Comparison of ENCODE assay signal across 1 cellular context in genomic region chr4:156782491-156782890, GRCh38.
TF ChIP-seq lines count a peak whose summit lies in the region.

No MANE protein-coding gene starts in this region.

TF ChIP-seq in IMR-90, 13 proteins besides CTCF, POLR2A, EP300 and RAD21 (continued from another document):
- TF ChIP-seq SMC3 (IDR thresholded peaks at IDR 0.05; ENCODE audit: low read depth, low read length), result no peak
- TF ChIP-seq RFX5 (IDR thresholded peaks at IDR 0.05; ENCODE audit: low read depth, low read length), result no peak
- TF ChIP-seq MAZ (IDR thresholded peaks at IDR 0.05; ENCODE audit: borderline replicate concordance, low read depth, low read length), result no peak
- TF ChIP-seq MAFK (IDR thresholded peaks at IDR 0.05; ENCODE audit: low read depth, low read length), result no peak
- TF ChIP-seq, protein P1, sequence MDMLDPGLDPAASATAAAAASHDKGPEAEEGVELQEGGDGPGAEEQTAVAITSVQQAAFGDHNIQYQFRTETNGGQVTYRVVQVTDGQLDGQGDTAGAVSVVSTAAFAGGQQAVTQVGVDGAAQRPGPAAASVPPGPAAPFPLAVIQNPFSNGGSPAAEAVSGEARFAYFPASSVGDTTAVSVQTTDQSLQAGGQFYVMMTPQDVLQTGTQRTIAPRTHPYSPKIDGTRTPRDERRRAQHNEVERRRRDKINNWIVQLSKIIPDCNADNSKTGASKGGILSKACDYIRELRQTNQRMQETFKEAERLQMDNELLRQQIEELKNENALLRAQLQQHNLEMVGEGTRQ (IDR thresholded peaks at IDR 0.05; ENCODE audit: low read depth, low read length), result no peak
- TF ChIP-seq RCOR1 (IDR thresholded peaks at IDR 0.05; ENCODE audit: insufficient replicate concordance, low read length), result no peak
- TF ChIP-seq BHLHE40 (IDR thresholded peaks at IDR 0.05; ENCODE audit: low read depth, low read length), result no peak
- TF ChIP-seq CEBPB (IDR thresholded peaks at IDR 0.05; ENCODE audit: low read depth, low read length), result no peak
- no peak for TF ChIP-seq MXI1 (IDR thresholded peaks at IDR 0.05; ENCODE audit: borderline replicate concordance, low read depth, low read length)
- no peak for TF ChIP-seq CHD1 (IDR thresholded peaks at IDR 0.05; ENCODE audit: low read depth, low read length)
- TF ChIP-seq ELK1 (IDR thresholded peaks at IDR 0.05; ENCODE audit: borderline replicate concordance, low read depth, low read length), result no peak
